Comparison of ENCODE assay signal across 16 cellular contexts in genomic region chr13:106753241-106753640, GRCh38.
DNase-seq lines count a peak whose midpoint lies in the region; ATAC-seq and TF ChIP-seq lines count a peak whose summit lies in the region.
"Had no signal": no experiment of that assay in that cellular context is flagged by ENCODE, and none has a peak within 500 bp of the region (broad histone marks: within the 10 kb centered on the region; RNA-seq: fewer than 3 reads in every experiment).

No MANE protein-coding gene starts in this region.

- H3K9me3 ChIP-seq in heart right ventricle (no peaks in the 10 kb centered on the region), left ventricle myocardium inferior (replicated peaks) (no peaks in the 10 kb centered on the region), neural progenitor cell (ENCODE audit: low read depth) (no peaks in the 10 kb centered on the region), upper lobe of right lung (no peaks in the 10 kb centered on the region)
- H3K9me3 ChIP-seq: vagina had no signal

- intact Hi-C loops in heart right ventricle (cut with DNase I) (loop anchor here in 4 of 10 donors (5.0 to 10.0 kb wide), 4 partner anchors 49 to 188 kb away; partner anchors contain the start of gene ARGLU1 (in 1 of the 4)), Right ventricle myocardium inferior (cut with DNase I) (loop anchor here (2.0 kb wide), 1 partner anchor 42 kb away; no protein-coding TSS in a partner anchor), left ventricle myocardium inferior (cut with micrococcal nuclease) (no loop called here), upper lobe of right lung (cut with DNase I) (no loop called here)

- no peaks in the 10 kb centered on the region for H4K20me1 ChIP-seq in neural progenitor cell (ENCODE audit: low read depth)

- H3K4me2 ChIP-seq in neural progenitor cell = peak overlapping the region; percentile 65

- no peaks in the 10 kb centered on the region for H3K36me3 ChIP-seq in heart right ventricle
- no peaks in the 10 kb centered on the region for H3K36me3 ChIP-seq in left ventricle myocardium inferior
- no peaks in the 10 kb centered on the region for H3K36me3 ChIP-seq in neural progenitor cell
- H3K36me3 ChIP-seq in upper lobe of right lung = no peaks in the 10 kb centered on the region
- H3K36me3 ChIP-seq: vagina had no signal

- H3K9me3 Mint-ChIP-seq in neural progenitor cell = peaks cover 9% of the 10 kb centered on the region

- peaks cover 4% of the 10 kb centered on the region for H3K27me3 Mint-ChIP-seq in neural progenitor cell (ENCODE audit: insufficient read depth, low read depth)

- H3F3A ChIP-seq in neural progenitor cell (ENCODE audit: low read depth) = peaks cover 35% of the 10 kb centered on the region

- no peak overlapping the region for H3K4me3 Mint-ChIP-seq in neural progenitor cell
- H3K4me3 Mint-ChIP-seq: stimulated activated naive CD8-positive, alpha-beta T cell treated with anti-CD3 and anti-CD28 coated beads, Interleukin-15, amount 100 ng/mL, for 72 hours had no signal

- H3K27ac ChIP-seq in heart right ventricle = peak overlapping the region in 8 of 10 donors; percentile 31 to 71 (median 54)
- peak overlapping the region; percentile 76 for H3K27ac ChIP-seq in left ventricle myocardium inferior (replicated peaks)
- peak overlapping the region; percentile 87 for H3K27ac ChIP-seq in neural progenitor cell
- no peak overlapping the region for H3K27ac ChIP-seq in upper lobe of right lung
- H3K27ac ChIP-seq: vagina had no signal

- no peaks in the 10 kb centered on the region for H3K36me3 Mint-ChIP-seq in neural progenitor cell

- peaks cover 0 to 43% (median 7%) of the 10 kb centered on the region in 9 donors for H3K4me1 ChIP-seq in heart right ventricle
- H3K4me1 ChIP-seq in left ventricle myocardium inferior = peaks cover 39% of the 10 kb centered on the region
- H3K4me1 ChIP-seq in neural progenitor cell = peaks cover 63% of the 10 kb centered on the region
- no peaks in the 10 kb centered on the region for H3K4me1 ChIP-seq in upper lobe of right lung
- H3K4me1 ChIP-seq: vagina had no signal

- H3K9ac ChIP-seq in neural progenitor cell = no peak overlapping the region

- no peak for TF ChIP-seq CTCF in heart right ventricle (IDR thresholded peaks at IDR 0.05)
- no peak for TF ChIP-seq CTCF in left ventricle myocardium inferior (IDR thresholded peaks at IDR 0.05; ENCODE audit: borderline replicate concordance)
- TF ChIP-seq CTCF in neural progenitor cell (IDR thresholded peaks at IDR 0.05) = no peak
- no peak for TF ChIP-seq CTCF in upper lobe of right lung (IDR thresholded peaks at IDR 0.05)

- H3K79me2 ChIP-seq in neural progenitor cell (ENCODE audit: low read depth) = no peaks in the 10 kb centered on the region

- H3K4me1 Mint-ChIP-seq in neural progenitor cell = peaks cover 47% of the 10 kb centered on the region

- DNase-seq in heart right ventricle = peak; percentile 35 to 47
- no peak for DNase-seq in Right ventricle myocardium inferior (ENCODE audit: missing footprints)
- DNase-seq in left ventricle myocardium inferior = no peak
- DNase-seq in neural progenitor cell (ENCODE audit: low spot score) = peak; percentile 31
- DNase-seq in upper lobe of right lung = no peak
- DNase-seq in SHP77 (lab: John Stamatoyannopoulos, UW) = no peak
- DNase-seq: kidney; NCI-H1436 treated with DMSO at 0.1 percent for 48 hours; NCI-H226; NK-92 treated with Interleukin-12 subunit alpha and Interleukin-12 subunit beta, amount 100 ng/mL, for 24 hours; posterior cingulate gyrus; SHP77 treated with DMSO at 0.1 percent for 48 hours; stimulated activated naive CD8-positive, alpha-beta T cell treated with anti-CD3 and anti-CD28 coated beads, Interleukin-15, amount 100 ng/mL, for 72 hours had no signal

- H3K27me3 ChIP-seq in heart right ventricle (no peaks in the 10 kb centered on the region), left ventricle myocardium inferior (ENCODE audit: low read depth) (no peaks in the 10 kb centered on the region), neural progenitor cell (no peaks in the 10 kb centered on the region), upper lobe of right lung (no peaks in the 10 kb centered on the region)
- H3K27me3 ChIP-seq: vagina had no signal

- ATAC-seq in heart right ventricle = peak in 7 of 8 donors; percentile 45 to 83 (median 79)
- ATAC-seq in Right ventricle myocardium inferior = no peak
- ATAC-seq in upper lobe of right lung = peak; percentile 86
- no peak for ATAC-seq in GM18907 (IDR thresholded peaks at IDR 0.05; ENCODE audit: unreplicated experiment)
- ATAC-seq in HG02642 (IDR thresholded peaks at IDR 0.05; ENCODE audit: poor library complexity, unreplicated experiment) = no peak
- ATAC-seq: stimulated activated naive CD8-positive, alpha-beta T cell treated with anti-CD3 and anti-CD28 coated beads, Interleukin-15, amount 100 ng/mL, for 72 hours had no signal

- H3K27ac Mint-ChIP-seq in neural progenitor cell = peak overlapping the region; percentile 44
- H3K27ac Mint-ChIP-seq: stimulated activated naive CD8-positive, alpha-beta T cell treated with anti-CD3 and anti-CD28 coated beads, Interleukin-15, amount 100 ng/mL, for 72 hours had no signal

- WGBS in heart right ventricle, 2 donors = 18 to 20% methylated on average over 6 of the region's 6 CpGs

- H2AFZ ChIP-seq in neural progenitor cell (replicated peaks) = no peak overlapping the region

- H3K4me3 ChIP-seq in heart right ventricle (peak overlapping the region in 2 of 10 donors; percentile 15 to 19), left ventricle myocardium inferior (peak overlapping the region; percentile 26), neural progenitor cell (peak overlapping the region; percentile 1), upper lobe of right lung (no peak overlapping the region)
- H3K4me3 ChIP-seq: vagina had no signal

Comparison
In these comparisons a context has a peak if more than half of its experiments do, and no peak if none do; other contexts are left out.
1. ATAC-seq: peak in heart right ventricle (7 of 8) and upper lobe of right lung (single experiment); none in Right ventricle myocardium inferior (single experiment), GM18907 (single experiment) and HG02642 (single experiment).
2. DNase-seq: peak in heart right ventricle (2 of 2) and neural progenitor cell (single experiment); none in Right ventricle myocardium inferior (single experiment), left ventricle myocardium inferior (single experiment), upper lobe of right lung (single experiment) and SHP77 (0 of 2).